Comparison of ENCODE assay signal across 19 cellular contexts in genomic region chr1:103348136-103348535, GRCh38.
"Had no signal": no experiment of that assay in that cellular context is flagged by ENCODE, and none has a peak within 500 bp of the region (broad histone marks: within the 10 kb centered on the region; RNA-seq: fewer than 3 reads in every experiment).

No MANE protein-coding gene starts in this region.

- DNase-seq: KBM-7, MV-4-11, NCI-H1092, NCI-H1105 treated with DMSO at 0.1 percent for 48 hours, NCI-H1417 treated with DMSO at 0.1 percent for 48 hours, NCI-H146, NCI-H1694 treated with DMSO at 0.1 percent for 48 hours, NCI-H1930, NCI-H2081, NCI-H2107, NCI-H2171 treated with DMSO at 0.1 percent for 48 hours, NCI-H345, NCI-H446 treated with DMSO at 0.1 percent for 48 hours, NCI-H510A treated with DMSO at 0.1 percent for 48 hours, NCI-H526, SHP77, SK-N-SH, SW 1271, T-cell had no signal

- H3K9me3 Mint-ChIP-seq: T-cell had no signal

- H3K27ac Mint-ChIP-seq: T-cell had no signal

- H3K36me3 Mint-ChIP-seq: T-cell had no signal

- H3K4me3 Mint-ChIP-seq: T-cell had no signal

- H3K27me3 Mint-ChIP-seq: T-cell had no signal

- H3K4me1 Mint-ChIP-seq: T-cell had no signal
